21 cellular contexts compared by ENCODE assay signal in genomic region chr12:86959766-86960458, GRCh38.
"Had no signal": no experiment of that assay in that cellular context is flagged by ENCODE, and none has a peak within 500 bp of the region (broad histone marks: within the 10 kb centered on the region; RNA-seq: fewer than 3 reads in every experiment).

No MANE protein-coding gene starts in this region.

- H3K4me1 ChIP-seq: colonic mucosa, gastrocnemius medialis, left lung, neural progenitor cell, prostate gland, right atrium auricular region, sigmoid colon, spleen, transverse colon, upper lobe of right lung, uterus had no signal

- H3K27ac ChIP-seq: colonic mucosa, gastrocnemius medialis, left lung, neural progenitor cell, prostate gland, right atrium auricular region, sigmoid colon, spleen, transverse colon, upper lobe of right lung, uterus had no signal

- H3K4me3 ChIP-seq: colonic mucosa, gastrocnemius medialis, left lung, neural progenitor cell, prostate gland, right atrium auricular region, sigmoid colon, spleen, transverse colon, upper lobe of right lung, uterus had no signal

- H3K9ac ChIP-seq: neural progenitor cell had no signal

- H3K36me3 ChIP-seq: colonic mucosa, gastrocnemius medialis, left lung, neural progenitor cell, prostate gland, right atrium auricular region, sigmoid colon, spleen, transverse colon, upper lobe of right lung, uterus had no signal

- ATAC-seq: gastrocnemius medialis; left cardiac atrium; left lung; naive thymus-derived CD4-positive, alpha-beta T cell; stimulated activated naive B cell treated with anti-CD40 and anti-IgM and Interleukin-4, amounts not matched to agents 10 μg/mL and 1 μg/mL and 100 μg/mL, for 72 hours; upper lobe of right lung had no signal

- H3K27me3 ChIP-seq: colonic mucosa, gastrocnemius medialis, left lung, neural progenitor cell, right atrium auricular region, sigmoid colon, spleen, transverse colon, upper lobe of right lung, uterus had no signal

- DNase-seq: colonic mucosa; effector CD8-positive, alpha-beta T cell; endodermal cell; erythroblast; gastrocnemius medialis; head of caudate nucleus; left cardiac atrium; left lung; mesendoderm; midbrain; naive thymus-derived CD4-positive, alpha-beta T cell; sigmoid colon; spleen; stimulated activated CD4-positive, alpha-beta T cell treated with anti-CD3 and anti-CD28 coated beads, Interleukin-2, amount 100 ng/mL, for 48 hours; stimulated activated naive B cell treated with anti-CD40 and anti-IgM and Interleukin-4, amounts not matched to agents 10 μg/mL and 1 μg/mL and 100 μg/mL, for 72 hours; transverse colon; upper lobe of right lung; uterus had no signal

- H3K9me3 ChIP-seq: colonic mucosa, gastrocnemius medialis, prostate gland, right atrium auricular region, sigmoid colon, transverse colon, upper lobe of right lung, uterus had no signal
